In genomic region chr20:434661-435419, GRCh38 we compare ENCODE assay signal across 10 cellular contexts. TPM values are rescaled to one million over a fixed set of nuclear protein-coding genes. Genes with fewer than 3 reads are reported as not detected.
A peak's percentile ranks its signal among the peaks of the same experiment; 100 is the strongest.
DNase-seq lines count a peak whose midpoint lies in the region; ATAC-seq and TF ChIP-seq lines count a peak whose summit lies in the region.
"Had no signal": no experiment of that assay in that cellular context is flagged by ENCODE, and none has a peak within 500 bp of the region (broad histone marks: within the 10 kb centered on the region; RNA-seq: fewer than 3 reads in every experiment).

No MANE protein-coding gene starts in this region.

- H3K27ac ChIP-seq in CD4-positive, CD25-positive, alpha-beta regulatory T cell (ENCODE audit: insufficient read depth, low read length, poor library complexity, severe bottlenecking) = no peak overlapping the region
- H3K27ac ChIP-seq in GM23338 (ENCODE audit: low read depth) (no peak overlapping the region), mesendoderm (ENCODE audit: low read depth, low read length) (no peak overlapping the region), thyroid gland (no peak overlapping the region)
- H3K27ac ChIP-seq: upper lobe of right lung had no signal

- peaks cover 54% of the 10 kb centered on the region for H3K4me1 ChIP-seq in CD4-positive, CD25-positive, alpha-beta regulatory T cell (ENCODE audit: control insufficient read depth, insufficient read depth, low read length, poor library complexity, severe bottlenecking)
- peaks cover 9% of the 10 kb centered on the region for H3K4me1 ChIP-seq in GM23338 (ENCODE audit: insufficient read depth)
- H3K4me1 ChIP-seq in mesendoderm (ENCODE audit: control insufficient read depth, low read depth, low read length) = no peaks in the 10 kb centered on the region
- H3K4me1 ChIP-seq in thyroid gland = no peaks in the 10 kb centered on the region

- no peaks in the 10 kb centered on the region for H3K79me1 ChIP-seq in mesendoderm (ENCODE audit: low read length)

- H3K79me2 ChIP-seq in GM23338 (replicated peaks; ENCODE audit: insufficient read depth) (no peaks in the 10 kb centered on the region), mesendoderm (ENCODE audit: control insufficient read depth, insufficient read depth, low read length) (no peaks in the 10 kb centered on the region)

- intact Hi-C loops in thyroid gland (cut with DNase I) = loop anchor here (10.0 kb wide), 1 partner anchor 80 kb away; no protein-coding TSS in a partner anchor

- peak overlapping the region; percentile 19 for H3K23ac ChIP-seq in mesendoderm (ENCODE audit: low read length)

- no peak for TF ChIP-seq POLR2A in thyroid gland (IDR thresholded peaks at IDR 0.05)

- H3K4me3 Mint-ChIP-seq in CD4-positive, CD25-positive, alpha-beta regulatory T cell = peak overlapping the region in 3 of 4 donors; percentile 8 to 35 (median 17)
- H3K4me3 Mint-ChIP-seq in GM23338 = peak overlapping the region; percentile 59
- peak overlapping the region; percentile 56 for H3K4me3 Mint-ChIP-seq in activated naive CD8-positive, alpha-beta T cell treated with anti-CD3 and anti-CD28 coated beads, Interleukin-2, amount 10 ng/mL, durations not matched to agents 7 days and 5 days

- H3K4me1 Mint-ChIP-seq in CD4-positive, CD25-positive, alpha-beta regulatory T cell = peaks cover 17 to 76% (median 53%) of the 10 kb centered on the region in 4 donors
- peaks cover 22% of the 10 kb centered on the region for H3K4me1 Mint-ChIP-seq in GM23338
- H3K4me1 Mint-ChIP-seq in activated naive CD8-positive, alpha-beta T cell treated with anti-CD3 and anti-CD28 coated beads, Interleukin-2, amount 10 ng/mL, durations not matched to agents 7 days and 5 days = peaks cover 60% of the 10 kb centered on the region

- in situ Hi-C loops in GM13977 (cut with MboI; ENCODE audit: low pct_unique_long_range_greater_than_20kb, low sequenced_read_pairs, unreplicated experiment) = no loop called here

- no peak overlapping the region for H3K56ac ChIP-seq in mesendoderm (ENCODE audit: low read length)

- no peaks in the 10 kb centered on the region for H3K9me3 Mint-ChIP-seq in CD4-positive, CD25-positive, alpha-beta regulatory T cell
- no peaks in the 10 kb centered on the region for H3K9me3 Mint-ChIP-seq in GM23338
- H3K9me3 Mint-ChIP-seq in activated naive CD8-positive, alpha-beta T cell treated with anti-CD3 and anti-CD28 coated beads, Interleukin-2, amount 10 ng/mL, durations not matched to agents 7 days and 5 days = no peaks in the 10 kb centered on the region

- POLR2A ChIA-PET in activated naive CD8-positive, alpha-beta T cell treated with anti-CD3 and anti-CD28 coated beads, Interleukin-2, amount 10 ng/mL, durations not matched to agents 7 days and 5 days (lab: Charles Lee) = interaction anchor here (1.8 kb wide), 1 partner anchor 27 kb away, joined by 6 read pairs; the partner anchor contains the start of gene TBC1D20

- WGBS in mesendoderm (ENCODE audit: extremely low coverage, insufficient coverage, low lambda C conversion rate) = no CpG with 5 or more reads among the region's 16 CpGs
- WGBS in thyroid gland, 2 donors = 84 to 95% methylated on average over 14 to 16 of the region's 16 CpGs

- H3F3A ChIP-seq in GM23338 (replicated peaks; ENCODE audit: low read depth) = peaks cover 10% of the 10 kb centered on the region

- no peak overlapping the region for H4K8ac ChIP-seq in mesendoderm (ENCODE audit: low read depth, low read length)

- no peaks in the 10 kb centered on the region for H3K9me3 ChIP-seq in CD4-positive, CD25-positive, alpha-beta regulatory T cell (ENCODE audit: control insufficient read depth in 2 of 2, low read length in 2 of 2)
- no peaks in the 10 kb centered on the region for H3K9me3 ChIP-seq in thyroid gland
- H3K9me3 ChIP-seq: upper lobe of right lung had no signal

- H3K36me3 ChIP-seq in CD4-positive, CD25-positive, alpha-beta regulatory T cell (ENCODE audit: control insufficient read depth, insufficient read depth, low read length) = peaks cover 32% of the 10 kb centered on the region
- H3K36me3 ChIP-seq in GM23338 (ENCODE audit: insufficient read depth) (peaks cover 10% of the 10 kb centered on the region; the same call in 1 of the 2 replicates), mesendoderm (ENCODE audit: control insufficient read depth, insufficient read depth, low read length) (peaks cover 8% of the 10 kb centered on the region), thyroid gland (peaks cover 41 to 49% of the 10 kb centered on the region in 2 donors)

- H2BK5ac ChIP-seq in mesendoderm (ENCODE audit: low read length) = no peak overlapping the region

- DNase-seq in CD4-positive, CD25-positive, alpha-beta regulatory T cell = no peak
- DNase-seq in GM23338 (ENCODE audit: low spot score) = no peak
- no peak for DNase-seq in activated naive CD8-positive, alpha-beta T cell treated with anti-CD3 and anti-CD28 coated beads, Interleukin-2, amount 10 ng/mL, durations not matched to agents 7 days and 5 days
- no peak for DNase-seq in mesendoderm
- no peak for DNase-seq in NCI-H510A (lab: John Stamatoyannopoulos, UW)
- no peak for DNase-seq in GM13977 (ENCODE audit: low spot score)
- DNase-seq in thyroid gland = no peak
- DNase-seq: activated effector memory CD4-positive, alpha-beta T cell treated with Interleukin-2 at 50 U/mL for 16 hours; NCI-H446; upper lobe of right lung had no signal

- TF ChIP-seq CTCF in GM23338 (conservative IDR thresholded peaks at IDR 0.05; ENCODE audit: low read depth in 2 of 2) = no peak
- TF ChIP-seq CTCF in GM13977 (IDR thresholded peaks at IDR 0.05; ENCODE audit: extremely low read depth, insufficient read depth, missing control alignments) = no peak
- no peak for TF ChIP-seq CTCF in thyroid gland (IDR thresholded peaks at IDR 0.05)

- H3K4me2 ChIP-seq in GM23338 (peak overlapping the region; percentile 22), mesendoderm (ENCODE audit: low read length) (no peak overlapping the region)

- H3K9ac ChIP-seq in mesendoderm (ENCODE audit: low read length) = no peak overlapping the region

- no peak overlapping the region for H2BK15ac ChIP-seq in mesendoderm (replicated peaks; ENCODE audit: low read depth)

- H3K4me3 ChIP-seq in CD4-positive, CD25-positive, alpha-beta regulatory T cell (ENCODE audit: low read depth, low read length) = no peak overlapping the region
- H3K4me3 ChIP-seq in GM23338 (peak overlapping the region; percentile 2; the same call in 1 of the 2 replicates), mesendoderm (ENCODE audit: low read length) (no peak overlapping the region), thyroid gland (replicated peaks in 1 of 3) (no peak overlapping the region)
- H3K4me3 ChIP-seq: upper lobe of right lung had no signal

- H2BK120ac ChIP-seq in mesendoderm (ENCODE audit: low read depth, low read length) = no peak overlapping the region

- H3K27ac Mint-ChIP-seq in CD4-positive, CD25-positive, alpha-beta regulatory T cell = peak overlapping the region in 2 of 3 donors; percentile 73 to 95
- H3K27ac Mint-ChIP-seq in GM23338 = no peak overlapping the region
- H3K27ac Mint-ChIP-seq in activated naive CD8-positive, alpha-beta T cell treated with anti-CD3 and anti-CD28 coated beads, Interleukin-2, amount 10 ng/mL, durations not matched to agents 7 days and 5 days = peak overlapping the region; percentile 59

- H3K4ac ChIP-seq in mesendoderm (ENCODE audit: low read depth, low read length) = no peak overlapping the region

- no peaks in the 10 kb centered on the region for H3K27me3 ChIP-seq in CD4-positive, CD25-positive, alpha-beta regulatory T cell (ENCODE audit: control insufficient read depth, insufficient read depth, low read length)
- H3K27me3 ChIP-seq in GM23338 (ENCODE audit: insufficient read depth) (peaks cover 30% of the 10 kb centered on the region), mesendoderm (ENCODE audit: insufficient read depth, low read length, poor library complexity) (no peaks in the 10 kb centered on the region), thyroid gland (no peaks in the 10 kb centered on the region)
- H3K27me3 ChIP-seq: upper lobe of right lung had no signal

- peaks cover 17% of the 10 kb centered on the region for H3K36me3 Mint-ChIP-seq in CD4-positive, CD25-positive, alpha-beta regulatory T cell
- peaks cover 59% of the 10 kb centered on the region for H3K36me3 Mint-ChIP-seq in GM23338 (ENCODE audit: low read depth)
- peaks cover 58% of the 10 kb centered on the region for H3K36me3 Mint-ChIP-seq in activated naive CD8-positive, alpha-beta T cell treated with anti-CD3 and anti-CD28 coated beads, Interleukin-2, amount 10 ng/mL, durations not matched to agents 7 days and 5 days

- no peak overlapping the region for H4K5ac ChIP-seq in mesendoderm (ENCODE audit: low read length)

- H4K20me1 ChIP-seq in GM23338 (replicated peaks; ENCODE audit: insufficient read depth) = peaks cover 34% of the 10 kb centered on the region

- H3K27me3 Mint-ChIP-seq in CD4-positive, CD25-positive, alpha-beta regulatory T cell = no peaks in the 10 kb centered on the region
- peaks cover 34% of the 10 kb centered on the region for H3K27me3 Mint-ChIP-seq in GM23338 (ENCODE audit: insufficient read depth, low read depth, poor library complexity)
- no peaks in the 10 kb centered on the region for H3K27me3 Mint-ChIP-seq in activated naive CD8-positive, alpha-beta T cell treated with anti-CD3 and anti-CD28 coated beads, Interleukin-2, amount 10 ng/mL, durations not matched to agents 7 days and 5 days

- H2AK5ac ChIP-seq in mesendoderm (ENCODE audit: low read length) = no peak overlapping the region

- H3K9me2 ChIP-seq in GM23338 (ENCODE audit: insufficient read depth) = no peaks in the 10 kb centered on the region

- no peak overlapping the region for H2AFZ ChIP-seq in GM23338

- no peak for ATAC-seq in CD4-positive, CD25-positive, alpha-beta regulatory T cell (ENCODE audit: low read depth in 2 of 2)
- peak; percentile 58 for ATAC-seq in GM23338
- no peak for ATAC-seq in activated naive CD8-positive, alpha-beta T cell treated with anti-CD3 and anti-CD28 coated beads, Interleukin-2, amount 10 ng/mL, durations not matched to agents 7 days and 5 days (ENCODE audit: low read depth)
- ATAC-seq: upper lobe of right lung had no signal

- H3K18ac ChIP-seq in mesendoderm (ENCODE audit: low read length) = no peak overlapping the region

RNA-seq across cellular contexts. Expression of gene RBCK1, which starts 26.7 kb away (rescaled TPM):
- total RNA-seq in CD4-positive, CD25-positive, alpha-beta regulatory T cell = 93.9 TPM
- polyA plus RNA-seq in CD4-positive, CD25-positive, alpha-beta regulatory T cell = 100 to 1,000 TPM in 1 of 4 donors, 10 to 100 TPM in 3; 87.5 to 115 (median 91.8) TPM
- 56.8 and 65.3 TPM in 2 replicates for total RNA-seq in GM23338 (2014; rRNA removed; shearing (Covaris generic))
- 46.5 and 52.6 TPM in 2 replicates for polyA plus RNA-seq in GM23338 (2016; fragmentation: Nextera tagmentation; extraction: Ambion mirVana)
- 100 to 1,000 TPM; 156 to 179 TPM for total RNA-seq in activated naive CD8-positive, alpha-beta T cell treated with anti-CD3 and anti-CD28 coated beads, Interleukin-2, amount 10 ng/mL, durations not matched to agents 7 days and 5 days
- polyA plus RNA-seq in mesendoderm (2013, experiment 1 of 2) = 38.6 TPM
- 36.6 TPM for polyA plus RNA-seq in mesendoderm (2013, experiment 2 of 2)
- 10 to 100 TPM; 49.2 to 90.2 (median 71.0) TPM for total RNA-seq in thyroid gland

RNA-seq across cellular contexts. Expression of gene TBC1D20, which starts 27.5 kb away (rescaled TPM):
- total RNA-seq in CD4-positive, CD25-positive, alpha-beta regulatory T cell = 30.2 TPM
- 10 to 100 TPM; 16.4 to 23.2 (median 18.2) TPM for polyA plus RNA-seq in CD4-positive, CD25-positive, alpha-beta regulatory T cell
- 15.0 and 15.2 TPM in 2 replicates for total RNA-seq in GM23338 (2014; rRNA removed; shearing (Covaris generic))
- polyA plus RNA-seq in GM23338 (2016; fragmentation: Nextera tagmentation; extraction: Ambion mirVana) = 4.8 and 5.0 TPM in 2 replicates
- 10 to 100 TPM; 36.8 to 38.0 TPM for total RNA-seq in activated naive CD8-positive, alpha-beta T cell treated with anti-CD3 and anti-CD28 coated beads, Interleukin-2, amount 10 ng/mL, durations not matched to agents 7 days and 5 days
- 8.6 TPM for polyA plus RNA-seq in mesendoderm (2013, experiment 1 of 2)
- 8.9 TPM for polyA plus RNA-seq in mesendoderm (2013, experiment 2 of 2)
- total RNA-seq in thyroid gland = 10 to 100 TPM; 34.1 to 40.5 (median 35.6) TPM

RNA-seq across cellular contexts. Expression of gene TRIB3, which starts 54.3 kb away (rescaled TPM):
- 6.0 TPM for total RNA-seq in CD4-positive, CD25-positive, alpha-beta regulatory T cell
- 10 to 100 TPM; 15.0 to 22.6 (median 19.6) TPM for polyA plus RNA-seq in CD4-positive, CD25-positive, alpha-beta regulatory T cell
- total RNA-seq in GM23338 (2014; rRNA removed; shearing (Covaris generic)) = 13.7 and 21.0 TPM in 2 replicates
- 5.8 and 6.9 TPM in 2 replicates for polyA plus RNA-seq in GM23338 (2016; fragmentation: Nextera tagmentation; extraction: Ambion mirVana)
- 10 to 100 TPM; 24.2 to 26.1 TPM for total RNA-seq in activated naive CD8-positive, alpha-beta T cell treated with anti-CD3 and anti-CD28 coated beads, Interleukin-2, amount 10 ng/mL, durations not matched to agents 7 days and 5 days
- 9.3 TPM for polyA plus RNA-seq in mesendoderm (2013, experiment 1 of 2)
- polyA plus RNA-seq in mesendoderm (2013, experiment 2 of 2) = 10.0 TPM
- total RNA-seq in thyroid gland = 10 to 100 TPM in 2 of 4 donors, 1 to 10 TPM in 2; 6.1 to 16.5 (median 8.1) TPM
